Comparison of ENCODE assay signal across 16 cellular contexts in genomic region chr18:56003009-56003408, GRCh38.
DNase-seq lines count a peak whose midpoint lies in the region; ATAC-seq and TF ChIP-seq lines count a peak whose summit lies in the region.
"Had no signal": no experiment of that assay in that cellular context is flagged by ENCODE, and none has a peak within 500 bp of the region (broad histone marks: within the 10 kb centered on the region; RNA-seq: fewer than 3 reads in every experiment).

No MANE protein-coding gene starts in this region.

- H3K4me1 Mint-ChIP-seq in brain, result peaks cover 41% of the 10 kb centered on the region
- H3K4me1 Mint-ChIP-seq: CD14-positive monocyte had no signal

- H3K27ac Mint-ChIP-seq in brain, result peak overlapping the region in 3 of 5 experiments; percentile 28 to 62 (median 41)
- H3K27ac Mint-ChIP-seq: CD14-positive monocyte, IgD-negative memory B cell had no signal

- H3K27ac ChIP-seq in layer of hippocampus (ENCODE audit: low read depth, low read length) (peak overlapping the region; percentile 75), substantia nigra (ENCODE audit: low read depth, low read length, poor library complexity, severe bottlenecking) (peak overlapping the region; percentile 83)
- H3K27ac ChIP-seq: HL-60, SK-N-MC had no signal

- H3K4me3 Mint-ChIP-seq in brain, result no peak overlapping the region
- H3K4me3 Mint-ChIP-seq: CD14-positive monocyte had no signal

- ATAC-seq in HG02678 (IDR thresholded peaks at IDR 0.05; ENCODE audit: unreplicated experiment), result no peak

- no peak for TF ChIP-seq POLR2A in lower leg skin (IDR thresholded peaks at IDR 0.05)

- DNase-seq in ELF-1 (ENCODE audit: low read depth, low spot score) (peak; percentile 15), substantia nigra (lab: John Stamatoyannopoulos, UW) (peak in 20 of 49 donors; percentile 5 to 66 (median 31)), lower leg skin (ENCODE audit: low spot score in 2 of 2) (no peak), NCI-H2227 (lab: John Stamatoyannopoulos, UW; ENCODE audit: unreplicated experiment) (no peak)
- DNase-seq: EL, NCI-H1105, NCI-H1694 treated with DMSO at 0.1 percent for 48 hours, NCI-H446 treated with DMSO at 0.1 percent for 48 hours, Right ventricle myocardium superior had no signal

- no peaks in the 10 kb centered on the region for H3K27me3 Mint-ChIP-seq in brain
- H3K27me3 Mint-ChIP-seq: IgD-negative memory B cell had no signal

- intact Hi-C loops in lower leg skin (cut with DNase I; ENCODE audit: low total_unique reads), result loop anchor here (1.0 kb wide), 1 partner anchor 26 kb away; no protein-coding TSS in a partner anchor

- H3K4me3 ChIP-seq in lower leg skin (ENCODE audit: low read depth, poor library complexity, severe bottlenecking), result no peak overlapping the region
- H3K4me3 ChIP-seq: SK-N-MC had no signal

- TF ChIP-seq CTCF in brain (conservative IDR thresholded peaks at IDR 0.05) (no peak), lower leg skin (IDR thresholded peaks at IDR 0.05) (no peak)

- no peaks in the 10 kb centered on the region for H3K9me3 Mint-ChIP-seq in brain
- H3K9me3 Mint-ChIP-seq: IgD-negative memory B cell had no signal

- H3K27me3 ChIP-seq in layer of hippocampus (ENCODE audit: control insufficient read depth, insufficient read depth, low read length), result no peaks in the 10 kb centered on the region

- H3K36me3 Mint-ChIP-seq in brain, result no peaks in the 10 kb centered on the region
- H3K36me3 Mint-ChIP-seq: CD14-positive monocyte, IgD-negative memory B cell had no signal
